1 cellular context compared by ENCODE assay signal in the genomic region with DNA sequence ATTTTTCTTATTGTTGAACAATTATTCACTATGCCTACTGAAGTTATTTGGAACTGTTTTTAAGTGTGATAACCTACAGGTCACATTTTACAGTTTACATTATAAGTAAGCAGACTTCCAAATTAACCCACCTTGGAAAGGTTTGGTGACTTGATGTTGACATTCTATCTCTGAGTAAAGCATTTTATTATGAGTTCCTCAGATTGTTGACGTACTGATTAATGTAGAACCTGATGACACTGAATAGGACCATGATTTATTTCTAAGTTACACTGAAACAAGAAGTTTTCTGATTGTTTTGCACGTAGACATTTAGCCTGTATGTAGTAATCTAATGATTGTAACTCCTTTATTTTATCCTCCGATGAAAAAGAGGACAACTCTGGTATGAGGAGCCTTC.
TF ChIP-seq lines count a peak whose summit lies in the region.

No MANE protein-coding gene starts in this region.

TF ChIP-seq in HCT116, 20 proteins besides CTCF, POLR2A, EP300 and RAD21 (continued from another document):
- TF ChIP-seq, protein P1, sequence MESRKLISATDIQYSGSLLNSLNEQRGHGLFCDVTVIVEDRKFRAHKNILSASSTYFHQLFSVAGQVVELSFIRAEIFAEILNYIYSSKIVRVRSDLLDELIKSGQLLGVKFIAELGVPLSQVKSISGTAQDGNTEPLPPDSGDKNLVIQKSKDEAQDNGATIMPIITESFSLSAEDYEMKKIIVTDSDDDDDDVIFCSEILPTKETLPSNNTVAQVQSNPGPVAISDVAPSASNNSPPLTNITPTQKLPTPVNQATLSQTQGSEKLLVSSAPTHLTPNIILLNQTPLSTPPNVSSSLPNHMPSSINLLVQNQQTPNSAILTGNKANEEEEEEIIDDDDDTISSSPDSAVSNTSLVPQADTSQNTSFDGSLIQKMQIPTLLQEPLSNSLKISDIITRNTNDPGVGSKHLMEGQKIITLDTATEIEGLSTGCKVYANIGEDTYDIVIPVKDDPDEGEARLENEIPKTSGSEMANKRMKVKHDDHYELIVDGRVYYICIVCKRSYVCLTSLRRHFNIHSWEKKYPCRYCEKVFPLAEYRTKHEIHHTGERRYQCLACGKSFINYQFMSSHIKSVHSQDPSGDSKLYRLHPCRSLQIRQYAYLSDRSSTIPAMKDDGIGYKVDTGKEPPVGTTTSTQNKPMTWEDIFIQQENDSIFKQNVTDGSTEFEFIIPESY (IDR thresholded peaks at IDR 0.05; ENCODE audit: extremely low read depth, insufficient replicate concordance, low read length) = no peak
- TF ChIP-seq, protein P2, sequence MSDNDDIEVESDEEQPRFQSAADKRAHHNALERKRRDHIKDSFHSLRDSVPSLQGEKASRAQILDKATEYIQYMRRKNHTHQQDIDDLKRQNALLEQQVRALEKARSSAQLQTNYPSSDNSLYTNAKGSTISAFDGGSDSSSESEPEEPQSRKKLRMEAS (IDR thresholded peaks at IDR 0.05) = no peak
- TF ChIP-seq EZH2 (IDR thresholded peaks at IDR 0.05) (no peak), CEBPB (IDR thresholded peaks at IDR 0.05; ENCODE audit: low read depth) (no peak), JUND (IDR thresholded peaks at IDR 0.05) (no peak), EGR1 (IDR thresholded peaks at IDR 0.05; ENCODE audit: low read depth) (no peak), ELF1 (IDR thresholded peaks at IDR 0.05; ENCODE audit: borderline replicate concordance, low read depth) (no peak), EZH2phosphoT487 (IDR thresholded peaks at IDR 0.05; ENCODE audit: borderline replicate concordance) (no peak), ZNF274 (IDR thresholded peaks at IDR 0.05; ENCODE audit: low read depth, low read length) (no peak), SIN3A (IDR thresholded peaks at IDR 0.05; ENCODE audit: low read depth) (no peak), ZFX (IDR thresholded peaks at IDR 0.05) (no peak), SRF (IDR thresholded peaks at IDR 0.05; ENCODE audit: low read depth) (no peak), TCF7L2 (IDR thresholded peaks at IDR 0.05; ENCODE audit: borderline replicate concordance, extremely low read depth, insufficient read depth, insufficient read length) (no peak)
- TF ChIP-seq, protein P3, sequence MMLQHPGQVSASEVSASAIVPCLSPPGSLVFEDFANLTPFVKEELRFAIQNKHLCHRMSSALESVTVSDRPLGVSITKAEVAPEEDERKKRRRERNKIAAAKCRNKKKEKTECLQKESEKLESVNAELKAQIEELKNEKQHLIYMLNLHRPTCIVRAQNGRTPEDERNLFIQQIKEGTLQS (IDR thresholded peaks at IDR 0.05) = no peak
- TF ChIP-seq, protein P4, sequence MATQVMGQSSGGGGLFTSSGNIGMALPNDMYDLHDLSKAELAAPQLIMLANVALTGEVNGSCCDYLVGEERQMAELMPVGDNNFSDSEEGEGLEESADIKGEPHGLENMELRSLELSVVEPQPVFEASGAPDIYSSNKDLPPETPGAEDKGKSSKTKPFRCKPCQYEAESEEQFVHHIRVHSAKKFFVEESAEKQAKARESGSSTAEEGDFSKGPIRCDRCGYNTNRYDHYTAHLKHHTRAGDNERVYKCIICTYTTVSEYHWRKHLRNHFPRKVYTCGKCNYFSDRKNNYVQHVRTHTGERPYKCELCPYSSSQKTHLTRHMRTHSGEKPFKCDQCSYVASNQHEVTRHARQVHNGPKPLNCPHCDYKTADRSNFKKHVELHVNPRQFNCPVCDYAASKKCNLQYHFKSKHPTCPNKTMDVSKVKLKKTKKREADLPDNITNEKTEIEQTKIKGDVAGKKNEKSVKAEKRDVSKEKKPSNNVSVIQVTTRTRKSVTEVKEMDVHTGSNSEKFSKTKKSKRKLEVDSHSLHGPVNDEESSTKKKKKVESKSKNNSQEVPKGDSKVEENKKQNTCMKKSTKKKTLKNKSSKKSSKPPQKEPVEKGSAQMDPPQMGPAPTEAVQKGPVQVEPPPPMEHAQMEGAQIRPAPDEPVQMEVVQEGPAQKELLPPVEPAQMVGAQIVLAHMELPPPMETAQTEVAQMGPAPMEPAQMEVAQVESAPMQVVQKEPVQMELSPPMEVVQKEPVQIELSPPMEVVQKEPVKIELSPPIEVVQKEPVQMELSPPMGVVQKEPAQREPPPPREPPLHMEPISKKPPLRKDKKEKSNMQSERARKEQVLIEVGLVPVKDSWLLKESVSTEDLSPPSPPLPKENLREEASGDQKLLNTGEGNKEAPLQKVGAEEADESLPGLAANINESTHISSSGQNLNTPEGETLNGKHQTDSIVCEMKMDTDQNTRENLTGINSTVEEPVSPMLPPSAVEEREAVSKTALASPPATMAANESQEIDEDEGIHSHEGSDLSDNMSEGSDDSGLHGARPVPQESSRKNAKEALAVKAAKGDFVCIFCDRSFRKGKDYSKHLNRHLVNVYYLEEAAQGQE (IDR thresholded peaks at IDR 0.05; ENCODE audit: low read depth) = no peak
